ENCODE assay signal across 1 cellular context in genomic region chr20:59000326-59000725, GRCh38.
TF ChIP-seq lines count a peak whose summit lies in the region.

No MANE protein-coding gene starts in this region.

TF ChIP-seq in GM12878, 131 proteins besides CTCF, POLR2A, EP300 and RAD21:
- TF ChIP-seq E2F4 (IDR thresholded peaks at IDR 0.05; ENCODE audit: low read depth, low read length) (no peak), ELK1 (IDR thresholded peaks at IDR 0.05; ENCODE audit: low read depth, low read length) (no peak), KAT2A (conservative IDR thresholded peaks at IDR 0.05; ENCODE audit: control insufficient read depth, low read depth, low read length) (no peak), HDAC2 (IDR thresholded peaks at IDR 0.05) (no peak), NBN (IDR thresholded peaks at IDR 0.05) (no peak), ZBED1 (IDR thresholded peaks at IDR 0.05; ENCODE audit: borderline replicate concordance) (no peak), REST (IDR thresholded peaks at IDR 0.05; ENCODE audit: low read depth, low read length) (no peak)
